ENCODE assay signal across 11 cellular contexts in genomic region chr15:52095597-52096262, GRCh38. TPM values are rescaled to one million over a fixed set of nuclear protein-coding genes. Genes with fewer than 3 reads are reported as not detected.
DNase-seq lines count a peak whose midpoint lies in the region; ATAC-seq and TF ChIP-seq lines count a peak whose summit lies in the region.
"Had no signal": no experiment of that assay in that cellular context is flagged by ENCODE, and none has a peak within 500 bp of the region (broad histone marks: within the 10 kb centered on the region; RNA-seq: fewer than 3 reads in every experiment).

No MANE protein-coding gene starts in this region.

- TF ChIP-seq CTCF in AG04450 (IDR thresholded peaks at IDR 0.05; ENCODE audit: low read depth, low read length), result no peak
- TF ChIP-seq CTCF in NB4 (IDR thresholded peaks at IDR 0.05; ENCODE audit: low read depth, low read length), result no peak
- no peak for TF ChIP-seq CTCF in breast epithelium (IDR thresholded peaks at IDR 0.05)
- no peak for TF ChIP-seq CTCF in GM13976 (IDR thresholded peaks at IDR 0.05; ENCODE audit: borderline replicate concordance, control extremely low read depth, extremely low read depth, insufficient read depth, missing control alignments)

- H3K27ac ChIP-seq in AG04450 (ENCODE audit: low read depth, low read length), result peak overlapping the region; percentile 47
- peak overlapping the region; percentile 75 to 87 for H3K27ac ChIP-seq in breast epithelium
- peak overlapping the region; percentile 9 for H3K27ac ChIP-seq in mesenchymal stem cell (ENCODE audit: low read length, poor library complexity, severe bottlenecking)
- H3K27ac ChIP-seq: left ventricle myocardium inferior had no signal

- H3K23ac ChIP-seq in mesenchymal stem cell (ENCODE audit: low read length in 2 of 2), result no peak overlapping the region

- H3K4ac ChIP-seq in mesenchymal stem cell (ENCODE audit: low read depth in 1 of 2, low read length in 2 of 2), result no peak overlapping the region

- no peaks in the 10 kb centered on the region for H3K4me1 Mint-ChIP-seq in activated T-helper 17 cell treated with anti-CD3 and anti-CD28 coated beads, Interleukin-2, amount 50 U/mL, for 72 hours

- H3K9me3 ChIP-seq in AG04450 (ENCODE audit: control insufficient read depth, insufficient read depth, low read length) (no peaks in the 10 kb centered on the region; the same call in 1 of the 2 replicates), breast epithelium (no peaks in the 10 kb centered on the region), mesenchymal stem cell (ENCODE audit: control insufficient read depth, low read length) (no peaks in the 10 kb centered on the region)

- H2BK12ac ChIP-seq in mesenchymal stem cell (ENCODE audit: low read length in 2 of 2), result no peak overlapping the region

- peak; percentile 77 for DNase-seq in AG04450 (ENCODE audit: low read depth, low spot score)
- peak; percentile 80 for DNase-seq in NB4 (ENCODE audit: low read depth)
- no peak for DNase-seq in breast epithelium (ENCODE audit: low spot score in 2 of 2)
- peak; percentile 85 for DNase-seq in mesenchymal stem cell
- no peak for DNase-seq in activated CD4-positive, alpha-beta T cell treated with anti-CD3 and anti-CD28 coated beads, Interleukin-2, amount 50 U/mL, for 48 hours
- no peak for DNase-seq in GM13976 (ENCODE audit: low spot score)
- DNase-seq: endodermal cell, left ventricle myocardium inferior, retina had no signal

- H3K14ac ChIP-seq in mesenchymal stem cell (ENCODE audit: low read length in 2 of 2), result no peak overlapping the region

- peaks cover 6 to 8% of the 10 kb centered on the region in 2 donors for H3K4me1 ChIP-seq in breast epithelium
- peaks cover 22% of the 10 kb centered on the region for H3K4me1 ChIP-seq in mesenchymal stem cell (ENCODE audit: control insufficient read depth, insufficient read depth, low read depth, low read length)

- H3K36me3 ChIP-seq in breast epithelium (no peaks in the 10 kb centered on the region), mesenchymal stem cell (ENCODE audit: control insufficient read depth in 1 of 2, insufficient read depth in 2 of 2, low read depth in 1 of 2, low read length in 2 of 2) (no peaks in the 10 kb centered on the region)
- H3K36me3 ChIP-seq: left ventricle myocardium inferior had no signal

- H2AK5ac ChIP-seq in mesenchymal stem cell (ENCODE audit: low read length, severe bottlenecking), result no peak overlapping the region

- in situ Hi-C loops in GM13976 (cut with MboI; ENCODE audit: low sequenced_read_pairs, unreplicated experiment), result no loop called here

- H2BK15ac ChIP-seq in mesenchymal stem cell (ENCODE audit: low read depth, poor library complexity, severe bottlenecking), result no peak overlapping the region

- H3K27me3 ChIP-seq in AG04450 (ENCODE audit: control insufficient read depth, insufficient read depth, low read length) (no peaks in the 10 kb centered on the region), breast epithelium (no peaks in the 10 kb centered on the region), mesenchymal stem cell (ENCODE audit: control insufficient read depth in 1 of 2, insufficient read depth in 1 of 2, low read length in 2 of 2) (no peaks in the 10 kb centered on the region)

- intact Hi-C loops in breast epithelium (cut with DNase I; ENCODE audit: low total_unique reads), result no loop called here

- no peak for ATAC-seq in HG02588 (IDR thresholded peaks at IDR 0.05; ENCODE audit: unreplicated experiment)
- ATAC-seq in activated T-helper 17 cell treated with anti-CD3 and anti-CD28 coated beads, Interleukin-2, amount 50 U/mL, for 72 hours (replicated peaks), result no peak

- H2BK120ac ChIP-seq in mesenchymal stem cell (ENCODE audit: low read depth, low read length), result no peak overlapping the region

- H3K27me3 Mint-ChIP-seq in activated T-helper 17 cell treated with anti-CD3 and anti-CD28 coated beads, Interleukin-2, amount 50 U/mL, for 72 hours, result peaks cover 13% of the 10 kb centered on the region

- H2BK5ac ChIP-seq in mesenchymal stem cell (ENCODE audit: low read depth, low read length, poor library complexity, severe bottlenecking), result no peak overlapping the region

- CTCF ChIA-PET in AG04450 (lab: Charles Lee), result no interaction called here

- H3K4me3 ChIP-seq in AG04450 (ENCODE audit: low read depth, low read length), result no peak overlapping the region
- no peak overlapping the region for H3K4me3 ChIP-seq in NB4 (ENCODE audit: low read depth, low read length)
- no peak overlapping the region for H3K4me3 ChIP-seq in breast epithelium
- H3K4me3 ChIP-seq in mesenchymal stem cell (ENCODE audit: insufficient read depth in 1 of 2, low read depth in 1 of 2, low read length in 2 of 2), result no peak overlapping the region
- H3K4me3 ChIP-seq: left ventricle myocardium inferior had no signal

- H3K36me3 Mint-ChIP-seq in activated T-helper 17 cell treated with anti-CD3 and anti-CD28 coated beads, Interleukin-2, amount 50 U/mL, for 72 hours (ENCODE audit: low read depth), result no peaks in the 10 kb centered on the region

- H3K4me2 ChIP-seq in mesenchymal stem cell (ENCODE audit: low read length, poor library complexity, severe bottlenecking), result no peak overlapping the region

- WGBS in mesenchymal stem cell, result 47% methylated on average over 3 of the region's 4 CpGs

- no peak overlapping the region for H3K18ac ChIP-seq in mesenchymal stem cell (ENCODE audit: low read depth in 1 of 2, low read length in 2 of 2)

- H3K27ac Mint-ChIP-seq in activated T-helper 17 cell treated with anti-CD3 and anti-CD28 coated beads, Interleukin-2, amount 50 U/mL, for 72 hours, result no peak overlapping the region
- H3K27ac Mint-ChIP-seq: endodermal cell had no signal

- H3K9me3 Mint-ChIP-seq in activated T-helper 17 cell treated with anti-CD3 and anti-CD28 coated beads, Interleukin-2, amount 50 U/mL, for 72 hours, result no peaks in the 10 kb centered on the region

- H3K79me1 ChIP-seq in mesenchymal stem cell (replicated peaks; ENCODE audit: low read length, poor library complexity, severe bottlenecking), result no peaks in the 10 kb centered on the region

- no peak overlapping the region for H4K8ac ChIP-seq in mesenchymal stem cell (ENCODE audit: low read length)

- no peak overlapping the region for H2AFZ ChIP-seq in mesenchymal stem cell (ENCODE audit: low read depth, low read length)

- POLR2A ChIA-PET in AG04450 (lab: Yijun Ruan, JAX), result no interaction called here

- no peak overlapping the region for H3K4me3 Mint-ChIP-seq in activated T-helper 17 cell treated with anti-CD3 and anti-CD28 coated beads, Interleukin-2, amount 50 U/mL, for 72 hours
- H3K4me3 Mint-ChIP-seq: endodermal cell had no signal

- TF ChIP-seq POLR2A in NB4 (IDR thresholded peaks at IDR 0.05; ENCODE audit: extremely low read depth, insufficient read length) (no peak), breast epithelium (IDR thresholded peaks at IDR 0.05) (no peak)

- no peak overlapping the region for H4K91ac ChIP-seq in mesenchymal stem cell (ENCODE audit: low read length)

- H3K9ac ChIP-seq in mesenchymal stem cell (ENCODE audit: low read length), result peak overlapping the region; percentile 79

RNA-seq across cellular contexts. Expression of gene BCL2L10, which starts 16.8 kb away (rescaled TPM):
- polyA plus RNA-seq in AG04450 (2011; rRNA removed), result 0.11 and 0.15 TPM in 2 replicates
- polyA minus RNA-seq in AG04450 (2011; rRNA and poly(A)+ RNA removed), result not detected in 2 replicates
- 1 to 10 TPM in 1 of 3 donors, under 1 TPM in 2; 0.59 to 2.3 (median 0.64) TPM for total RNA-seq in breast epithelium
- 0.06 TPM for polyA plus RNA-seq in mesenchymal stem cell (2013, experiment 1 of 2)
- not detected for polyA plus RNA-seq in mesenchymal stem cell (2013, experiment 2 of 2)
- total RNA-seq in activated T-helper 17 cell treated with anti-CD3 and anti-CD28 coated beads, Interleukin-2, amount 50 U/mL, for 72 hours, result not detected
- total RNA-seq: left ventricle myocardium inferior had no signal

Comparison
In these comparisons a context has a peak if more than half of its experiments do, and no peak if none do; other contexts are left out.
1. DNase-seq: peak in AG04450 (single experiment), NB4 (single experiment) and mesenchymal stem cell (single experiment); none in breast epithelium (0 of 2), activated CD4-positive, alpha-beta T cell treated with anti-CD3 and anti-CD28 coated beads, Interleukin-2, amount 50 U/mL, for 48 hours (0 of 2) and GM13976 (single experiment).
2. H3K27ac ChIP-seq: peak in every context shown above with its lines; median percentile 81 in breast epithelium; 47 in AG04450; 9 in mesenchymal stem cell.